Comparison of ENCODE assay signal across 1 cellular context in the genomic region with DNA sequence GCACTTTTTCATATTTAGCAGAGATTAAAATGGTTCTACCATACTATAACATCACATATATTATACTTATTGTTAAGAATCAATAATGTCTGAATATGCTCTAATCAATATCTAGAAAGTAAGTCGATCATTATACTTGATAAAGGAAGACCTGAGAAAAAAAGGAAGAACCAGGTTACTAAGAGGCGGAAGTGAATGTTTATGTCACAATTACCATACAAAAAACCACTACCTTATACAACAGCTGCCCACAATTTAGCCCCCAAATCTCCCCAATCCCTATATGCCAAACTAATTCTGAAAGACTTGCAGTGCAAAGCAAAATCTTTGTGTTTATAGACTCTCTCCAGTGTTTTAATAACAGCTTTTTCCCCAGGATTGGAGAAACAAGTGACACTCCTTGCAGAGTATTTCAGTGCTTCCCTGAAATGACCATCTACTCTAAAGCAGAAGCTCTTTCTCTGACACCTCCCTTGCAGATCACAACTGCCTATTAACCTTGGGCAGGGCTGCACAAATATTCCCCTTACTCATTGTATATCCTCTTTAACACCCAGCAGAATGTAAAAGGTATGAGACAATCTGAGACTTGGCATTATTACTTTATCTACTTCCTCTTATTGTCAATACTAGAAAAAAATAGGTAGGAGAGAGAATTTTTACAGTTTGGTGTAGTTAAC.
TF ChIP-seq lines count a peak whose summit lies in the region.

No MANE protein-coding gene starts in this region.

TF ChIP-seq in GM12878, 131 proteins besides CTCF, POLR2A, EP300 and RAD21 (continued from another document):
- TF ChIP-seq, protein P1, sequence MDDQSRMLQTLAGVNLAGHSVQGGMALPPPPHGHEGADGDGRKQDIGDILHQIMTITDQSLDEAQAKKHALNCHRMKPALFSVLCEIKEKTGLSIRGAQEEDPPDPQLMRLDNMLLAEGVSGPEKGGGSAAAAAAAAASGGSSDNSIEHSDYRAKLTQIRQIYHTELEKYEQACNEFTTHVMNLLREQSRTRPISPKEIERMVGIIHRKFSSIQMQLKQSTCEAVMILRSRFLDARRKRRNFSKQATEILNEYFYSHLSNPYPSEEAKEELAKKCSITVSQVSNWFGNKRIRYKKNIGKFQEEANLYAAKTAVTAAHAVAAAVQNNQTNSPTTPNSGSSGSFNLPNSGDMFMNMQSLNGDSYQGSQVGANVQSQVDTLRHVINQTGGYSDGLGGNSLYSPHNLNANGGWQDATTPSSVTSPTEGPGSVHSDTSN (IDR thresholded peaks at IDR 0.05; ENCODE audit: insufficient replicate concordance, low read depth, low read length), result no peak
- TF ChIP-seq FOS (IDR thresholded peaks at IDR 0.05; ENCODE audit: borderline replicate concordance, extremely low read depth, insufficient read length), result no peak
- TF ChIP-seq, protein P2, sequence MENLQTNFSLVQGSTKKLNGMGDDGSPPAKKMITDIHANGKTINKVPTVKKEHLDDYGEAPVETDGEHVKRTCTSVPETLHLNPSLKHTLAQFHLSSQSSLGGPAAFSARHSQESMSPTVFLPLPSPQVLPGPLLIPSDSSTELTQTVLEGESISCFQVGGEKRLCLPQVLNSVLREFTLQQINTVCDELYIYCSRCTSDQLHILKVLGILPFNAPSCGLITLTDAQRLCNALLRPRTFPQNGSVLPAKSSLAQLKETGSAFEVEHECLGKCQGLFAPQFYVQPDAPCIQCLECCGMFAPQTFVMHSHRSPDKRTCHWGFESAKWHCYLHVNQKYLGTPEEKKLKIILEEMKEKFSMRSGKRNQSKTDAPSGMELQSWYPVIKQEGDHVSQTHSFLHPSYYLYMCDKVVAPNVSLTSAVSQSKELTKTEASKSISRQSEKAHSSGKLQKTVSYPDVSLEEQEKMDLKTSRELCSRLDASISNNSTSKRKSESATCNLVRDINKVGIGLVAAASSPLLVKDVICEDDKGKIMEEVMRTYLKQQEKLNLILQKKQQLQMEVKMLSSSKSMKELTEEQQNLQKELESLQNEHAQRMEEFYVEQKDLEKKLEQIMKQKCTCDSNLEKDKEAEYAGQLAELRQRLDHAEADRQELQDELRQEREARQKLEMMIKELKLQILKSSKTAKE (IDR thresholded peaks at IDR 0.05; ENCODE audit: low read depth, poor library complexity, severe bottlenecking), result no peak
- TF ChIP-seq, protein P3, sequence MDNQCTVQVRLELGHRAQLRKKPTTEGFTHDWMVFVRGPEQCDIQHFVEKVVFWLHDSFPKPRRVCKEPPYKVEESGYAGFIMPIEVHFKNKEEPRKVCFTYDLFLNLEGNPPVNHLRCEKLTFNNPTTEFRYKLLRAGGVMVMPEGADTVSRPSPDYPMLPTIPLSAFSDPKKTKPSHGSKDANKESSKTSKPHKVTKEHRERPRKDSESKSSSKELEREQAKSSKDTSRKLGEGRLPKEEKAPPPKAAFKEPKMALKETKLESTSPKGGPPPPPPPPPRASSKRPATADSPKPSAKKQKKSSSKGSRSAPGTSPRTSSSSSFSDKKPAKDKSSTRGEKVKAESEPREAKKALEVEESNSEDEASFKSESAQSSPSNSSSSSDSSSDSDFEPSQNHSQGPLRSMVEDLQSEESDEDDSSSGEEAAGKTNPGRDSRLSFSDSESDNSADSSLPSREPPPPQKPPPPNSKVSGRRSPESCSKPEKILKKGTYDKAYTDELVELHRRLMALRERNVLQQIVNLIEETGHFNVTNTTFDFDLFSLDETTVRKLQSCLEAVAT (IDR thresholded peaks at IDR 0.05), result no peak
- TF ChIP-seq LARP7 (IDR thresholded peaks at IDR 0.05), result no peak
- no peak for TF ChIP-seq SIN3A (IDR thresholded peaks at IDR 0.05; ENCODE audit: low read depth, low read length)
- no peak for TF ChIP-seq CREM (IDR thresholded peaks at IDR 0.05; ENCODE audit: low read depth)
- no peak for TF ChIP-seq ETV6 (conservative IDR thresholded peaks at IDR 0.05 in 1 of 2, IDR thresholded peaks at IDR 0.05 in 1 of 2; ENCODE audit: borderline replicate concordance in 1 of 2, low read depth in 1 of 2)
- no peak for TF ChIP-seq NR2F1 (conservative IDR thresholded peaks at IDR 0.05)
- TF ChIP-seq EED (IDR thresholded peaks at IDR 0.05; ENCODE audit: low read depth), result no peak
- TF ChIP-seq MEF2A (IDR thresholded peaks at IDR 0.05; ENCODE audit: insufficient read depth, low read depth, low read length), result no peak
